ENCODE assay signal across 17 cellular contexts in genomic region chr1:24939657-24940193, GRCh38. TPM values are rescaled to one million over a fixed set of nuclear protein-coding genes. Genes with fewer than 3 reads are reported as not detected.
"Had no signal": no experiment of that assay in that cellular context is flagged by ENCODE, and none has a peak within 500 bp of the region (broad histone marks: within the 10 kb centered on the region; RNA-seq: fewer than 3 reads in every experiment).

No MANE protein-coding gene starts in this region.

- ATAC-seq: activated T-helper 17 cell treated with anti-CD3 and anti-CD28 coated beads, Interleukin-2, amount 50 U/mL, for 72 hours; left ventricle myocardium superior; psoas muscle; right cardiac atrium had no signal

- H3K9me3 Mint-ChIP-seq: activated T-helper 17 cell treated with anti-CD3 and anti-CD28 coated beads, Interleukin-2, amount 50 U/mL, for 72 hours; dendritic cell treated with granulocyte-macrophage colony-stimulating factor and Interleukin-4, amounts not matched to agents 40 ng/mL and 50 ng/mL, for 4 days; neural crest cell had no signal

- H3K27me3 Mint-ChIP-seq: activated T-helper 17 cell treated with anti-CD3 and anti-CD28 coated beads, Interleukin-2, amount 50 U/mL, for 72 hours had no signal

- H3K27ac Mint-ChIP-seq: activated T-helper 17 cell treated with anti-CD3 and anti-CD28 coated beads, Interleukin-2, amount 50 U/mL, for 72 hours; dendritic cell treated with granulocyte-macrophage colony-stimulating factor and Interleukin-4, amounts not matched to agents 40 ng/mL and 50 ng/mL, for 4 days had no signal

- DNase-seq: activated CD4-positive, alpha-beta T cell treated with anti-CD3 and anti-CD28 coated beads for 48 hours; activated CD4-positive, CD25-positive, alpha-beta regulatory T cell; activated naive CD4-positive, alpha-beta T cell; adrenal gland; cerebellar nuclear complex; effector CD8-positive, alpha-beta T cell; left ventricle myocardium superior; psoas muscle; right cardiac atrium; stimulated activated CD4-positive, alpha-beta T cell treated with anti-CD3 and anti-CD28 coated beads, Interleukin-15, amount 100 ng/mL, for 24 hours; stimulated activated CD4-positive, alpha-beta T cell treated with anti-CD3 and anti-CD28 coated beads, Interleukin-2, amount 100 ng/mL, for 48 hours; T1000; thyroid gland had no signal

- H3K4me3 Mint-ChIP-seq: activated T-helper 17 cell treated with anti-CD3 and anti-CD28 coated beads, Interleukin-2, amount 50 U/mL, for 72 hours; dendritic cell treated with granulocyte-macrophage colony-stimulating factor and Interleukin-4, amounts not matched to agents 40 ng/mL and 50 ng/mL, for 4 days; neural crest cell had no signal

RNA-seq across cellular contexts. Expression of gene RUNX3, which starts 9.6 kb away (rescaled TPM):
- total RNA-seq: osteocyte had no signal
